Comparison of ENCODE assay signal across 21 cellular contexts in the genomic region with DNA sequence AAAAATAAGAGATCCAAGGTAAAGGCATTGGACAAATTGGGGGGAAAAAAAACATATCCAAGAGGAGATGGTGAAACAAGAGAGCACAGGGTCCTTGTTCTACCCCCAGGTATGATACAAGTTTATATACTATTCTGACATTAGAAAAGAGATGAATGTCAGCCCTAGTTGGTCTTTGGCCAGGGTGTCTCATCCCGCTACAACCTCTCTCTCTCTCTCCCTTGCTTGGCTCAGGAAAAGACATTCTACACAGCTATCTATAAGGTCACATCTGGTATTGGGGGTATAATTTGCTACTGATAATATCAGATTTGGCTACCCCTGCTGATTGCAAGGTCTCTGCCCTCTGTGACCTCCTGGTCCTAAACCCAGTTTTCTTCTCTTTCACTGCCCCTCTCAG.
"Had no signal": no experiment of that assay in that cellular context is flagged by ENCODE, and none has a peak within 500 bp of the region (broad histone marks: within the 10 kb centered on the region; RNA-seq: fewer than 3 reads in every experiment).

No MANE protein-coding gene starts in this region.

- FAIRE-seq: islet of Langerhans, TTC549 had no signal

- H3K4me3 ChIP-seq: gastroesophageal sphincter, right lobe of liver, skin epidermis had no signal

- DNase-seq: activated B cell treated with CpG ODN at 0.5 μM for 24 hours; activated CD4-positive, alpha-beta memory T cell treated with anti-CD3 and anti-CD28 coated beads for 36 hours; activated CD4-positive, alpha-beta T cell treated with anti-CD3 and anti-CD28 coated beads for 48 hours; activated effector memory CD4-positive, alpha-beta T cell treated with Interleukin-2 at 50 U/mL for 16 hours; activated naive CD4-positive, alpha-beta T cell treated with anti-CD3 and anti-CD28 coated beads for 36 hours; activated naive CD8-positive, alpha-beta T cell treated with anti-CD3 and anti-CD28 coated beads, Interleukin-2, amount 10 ng/mL, durations not matched to agents 7 days and 5 days; activated T-cell treated with anti-CD3 and anti-CD28 coated beads, Interleukin-2, amount 50 U/mL, for 48 hours; amniotic stem cell; cerebellar nuclear complex; cortex of kidney; endodermal cell; head of caudate nucleus; midbrain; posterior cingulate gyrus; right lobe of liver; stimulated activated CD4-positive, alpha-beta T cell treated with anti-CD3 and anti-CD28 coated beads, Interleukin-15, amount 100 ng/mL, for 24 hours had no signal

- H3K27me3 ChIP-seq: gastroesophageal sphincter, right lobe of liver had no signal

- H3K27ac ChIP-seq: gastroesophageal sphincter, right lobe of liver, skin epidermis had no signal

- H3K9me3 ChIP-seq: gastroesophageal sphincter, right lobe of liver had no signal

- H3K4me1 ChIP-seq: gastroesophageal sphincter, right lobe of liver had no signal

- H3K36me3 ChIP-seq: gastroesophageal sphincter, right lobe of liver had no signal

- ATAC-seq: gastroesophageal sphincter; right lobe of liver; stimulated activated memory B cell treated with anti-CD40 and anti-IgM and Interleukin-4, amounts not matched to agents 10 μg/mL and 1 μg/mL and 100 μg/mL, for 72 hours had no signal
